ENCODE assay signal across 6 cellular contexts in the genomic region with DNA sequence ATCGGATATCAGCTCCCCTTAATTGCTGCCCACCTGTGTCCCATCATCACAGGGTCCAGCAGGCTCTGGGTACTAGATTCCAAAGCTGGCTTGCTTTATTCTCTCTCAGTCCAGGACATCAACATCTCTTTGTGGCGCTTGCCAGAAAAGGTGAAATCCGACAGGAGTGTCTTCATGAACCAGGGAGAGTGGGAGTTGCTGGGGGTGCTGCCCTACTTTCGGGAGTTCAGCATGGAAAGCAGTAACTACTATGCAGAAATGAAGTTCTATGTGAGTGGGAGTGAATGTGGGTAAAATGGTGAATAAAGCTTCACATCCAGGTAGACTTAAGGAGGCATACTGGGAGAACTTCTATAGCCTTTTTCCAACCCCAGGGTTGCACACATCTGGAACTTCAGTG. TPM values are rescaled to one million over a fixed set of nuclear protein-coding genes. Genes with fewer than 3 reads are reported as not detected.
"Had no signal": no experiment of that assay in that cellular context is flagged by ENCODE, and none has a peak within 500 bp of the region (broad histone marks: within the 10 kb centered on the region; RNA-seq: fewer than 3 reads in every experiment).

No MANE protein-coding gene starts in this region.

- H3K4me1 Mint-ChIP-seq: GM23338 had no signal

- H3K9me3 Mint-ChIP-seq: GM23338, H9 had no signal

- H3K4me3 ChIP-seq: GM23338, K562 had no signal

- DNase-seq: H9, HCEC 1CT, IMR-90 had no signal

- H3K27ac Mint-ChIP-seq: GM23338 had no signal

- ATAC-seq: GM23338, K562 had no signal

- H3K4me3 Mint-ChIP-seq: GM23338, H9 had no signal

RNA-seq across cellular contexts. Expression of gene HTR3A, which starts 11.0 kb away (rescaled TPM):
- total RNA-seq: HT-29, IMR-90, K562 had no signal
